16 cellular contexts compared by ENCODE assay signal in genomic region chr1:49026230-49026811, GRCh38.
DNase-seq lines count a peak whose midpoint lies in the region; ATAC-seq, FAIRE-seq and TF ChIP-seq lines count a peak whose summit lies in the region.
"Had no signal": no experiment of that assay in that cellular context is flagged by ENCODE, and none has a peak within 500 bp of the region (broad histone marks: within the 10 kb centered on the region; RNA-seq: fewer than 3 reads in every experiment).

No MANE protein-coding gene starts in this region.

- H3K27me3 ChIP-seq in A673 (replicated peaks; ENCODE audit: insufficient read depth, low read depth, low read length, poor library complexity), result no peaks in the 10 kb centered on the region
- no peaks in the 10 kb centered on the region for H3K27me3 ChIP-seq in PC-3 (ENCODE audit: low read length)

- H3K9ac ChIP-seq in PC-3 (ENCODE audit: low read length), result no peak overlapping the region

- H3K9me3 ChIP-seq in A673 (ENCODE audit: low read depth, low read length, poor library complexity, severe bottlenecking) (peaks cover 14% of the 10 kb centered on the region), PC-3 (ENCODE audit: low read length) (peaks cover 3% of the 10 kb centered on the region; the same call in 1 of the 2 replicates)

- no peaks in the 10 kb centered on the region for H3F3A ChIP-seq in PC-3 (ENCODE audit: low read length, unreplicated experiment)

- H3K27ac ChIP-seq in A673 (ENCODE audit: low read depth, low read length, poor library complexity, severe bottlenecking) (peak overlapping the region; percentile 46), PC-3 (ENCODE audit: low read length) (peak overlapping the region; percentile 45)

- TF ChIP-seq CTCF in A673 (conservative IDR thresholded peaks at IDR 0.05; ENCODE audit: low read depth, low read length) (no peak), LNCaP clone FGC (IDR thresholded peaks at IDR 0.05; ENCODE audit: control insufficient read depth, extremely low read depth, insufficient read depth) (no peak), PC-3 (conservative IDR thresholded peaks at IDR 0.05; ENCODE audit: low read depth, low read length) (no peak)

- intact Hi-C loops in A673 (cut with micrococcal nuclease; ENCODE audit: unreplicated experiment), result no loop called here
- intact Hi-C loops in PC-3 (cut with micrococcal nuclease), result loop anchor here (2.0 kb wide), 1 partner anchor 90 kb away; no protein-coding TSS in a partner anchor

- no peak overlapping the region for H3K4me2 ChIP-seq in PC-3 (ENCODE audit: low read length)

- no peaks in the 10 kb centered on the region for H4K20me1 ChIP-seq in PC-3 (ENCODE audit: low read length)

- FAIRE-seq in urothelium cell line (lab: Jason Lieb, UNC), result no peak
- FAIRE-seq: G401.6, GM19239, H54 had no signal

- H3K4me3 ChIP-seq in A673 (ENCODE audit: low read depth, low read length, poor library complexity, severe bottlenecking) (no peak overlapping the region), LNCaP clone FGC (ENCODE audit: low read depth, low read length) (no peak overlapping the region), PC-3 (ENCODE audit: low read length) (no peak overlapping the region)

- H3K9me2 ChIP-seq in PC-3 (replicated peaks; ENCODE audit: low read length), result no peaks in the 10 kb centered on the region

- peaks cover 12% of the 10 kb centered on the region for H3K4me1 ChIP-seq in A673 (ENCODE audit: insufficient read depth, low read length, poor library complexity, severe bottlenecking)
- H3K4me1 ChIP-seq in PC-3 (ENCODE audit: insufficient read depth, low read length), result peaks cover 14% of the 10 kb centered on the region; the same call in 1 of the 2 replicates

- BruUV-seq in A673 (replicated peaks; lab: Mats Ljungman, UMichigan) (no TSS peak), PC-3 (replicated peaks; lab: Mats Ljungman, UMichigan) (no TSS peak)

- H2AFZ ChIP-seq in PC-3 (ENCODE audit: low read length), result no peak overlapping the region

- peak; percentile 80 for DNase-seq in A673 (ENCODE audit: low spot score)
- peak; percentile 38 for DNase-seq in LNCaP clone FGC (ENCODE audit: low read depth)
- peak; percentile 31 for DNase-seq in PC-3
- DNase-seq in left kidney (ENCODE audit: low read depth, low spot score), result peak; percentile 39
- no peak for DNase-seq in NCI-H2029 treated with DMSO at 0.1 percent for 48 hours (lab: John Stamatoyannopoulos, UW)
- no peak for DNase-seq in urothelium cell line (ENCODE audit: low spot score)
- no peak for DNase-seq in GF-D8 (lab: John Stamatoyannopoulos, UW)
- DNase-seq: C1 segment of cervical spinal cord; Calu3; CD4-positive, alpha-beta T cell; DMS 273 treated with DMSO at 0.1 percent for 48 hours; EL; KG1 had no signal

- ATAC-seq in PC-3, result peak; percentile 85

- no peaks in the 10 kb centered on the region for H3K79me2 ChIP-seq in PC-3 (ENCODE audit: low read length)

- POLR2A ChIA-PET in A673 (lab: Charles Lee; ENCODE audit: low non-redundant PET), result interaction anchor here (0.8 kb wide), 1 partner anchor 12 kb away, joined by 3 read pairs; no protein-coding TSS in a partner anchor
- POLR2A ChIA-PET in PC-3 (lab: Charles Lee; ENCODE audit: unreplicated experiment), result interaction anchor here (0.6 kb wide), 1 partner anchor 46 kb away, joined by 3 read pairs; no protein-coding TSS in a partner anchor

- H3K36me3 ChIP-seq in A673 (ENCODE audit: insufficient read depth, low read length, poor library complexity, severe bottlenecking) (no peaks in the 10 kb centered on the region), PC-3 (ENCODE audit: low read depth, low read length) (no peaks in the 10 kb centered on the region)

- CTCF ChIA-PET in A673 (lab: Charles Lee), result no interaction called here
- CTCF ChIA-PET in PC-3 (lab: Charles Lee), result no interaction called here

Comparison
In these comparisons a context has a peak if more than half of its experiments do, and no peak if none do; other contexts are left out.
1. DNase-seq: peak in A673 (single experiment), LNCaP clone FGC (single experiment), PC-3 (single experiment) and left kidney (single experiment); none in NCI-H2029 treated with DMSO at 0.1 percent for 48 hours (single experiment), urothelium cell line (single experiment) and GF-D8 (single experiment).